Comparison of ENCODE assay signal across 8 cellular contexts in the genomic region with DNA sequence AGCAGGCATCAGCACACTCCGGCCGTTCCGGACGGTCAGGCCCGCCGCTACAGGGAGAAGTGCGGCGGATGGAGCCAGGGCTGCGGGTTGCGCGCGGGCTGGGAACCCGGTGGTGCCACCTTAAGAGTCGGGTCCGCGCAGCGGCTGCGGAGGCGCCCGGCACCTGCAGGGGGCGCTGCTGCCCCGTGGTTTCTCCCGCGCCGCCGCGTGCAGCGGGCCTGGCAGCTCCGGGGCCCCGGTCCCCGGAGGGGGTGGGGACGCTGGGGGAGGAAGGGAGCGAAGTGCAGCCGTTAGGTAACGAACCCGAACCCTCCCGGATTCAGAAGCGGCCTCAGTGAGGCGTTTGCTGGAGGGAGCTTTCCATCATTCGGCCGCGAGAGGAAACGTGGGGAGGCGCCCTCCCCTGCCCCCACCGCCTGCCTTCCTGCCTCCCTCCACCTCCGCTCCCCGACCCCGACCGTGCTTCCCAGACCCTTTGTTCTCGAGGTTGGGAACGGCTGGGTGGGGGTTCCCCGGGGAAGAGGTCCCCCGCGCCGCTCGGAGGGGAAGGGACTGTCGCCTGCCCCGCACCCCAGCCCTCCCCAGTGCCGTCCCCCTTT. TPM values are rescaled to one million over a fixed set of nuclear protein-coding genes. Genes with fewer than 3 reads are reported as not detected.
A peak's percentile ranks its signal among the peaks of the same experiment; 100 is the strongest.
DNase-seq lines count a peak whose midpoint lies in the region; TF ChIP-seq lines count a peak whose summit lies in the region.

No MANE protein-coding gene starts in this region.

- peaks cover 5% of the 10 kb centered on the region for H3K4me1 ChIP-seq in HAP-1
- H3K4me1 ChIP-seq in ascending aorta: peaks cover 6% of the 10 kb centered on the region in 2 donors

- DNase-seq in HAP-1 (ENCODE audit: low spot score in 2 of 2) (peak; percentile 80 to 93), MG63 (peak; percentile 82), ascending aorta (ENCODE audit: low spot score in 2 of 2) (peak in 1 of 2 donors; percentile 91), hepatic stellate cell (ENCODE audit: low spot score) (peak; percentile 93), retina (peak; percentile 99), SKM-1 (lab: John Stamatoyannopoulos, UW; ENCODE audit: unreplicated experiment) (no peak)

- H3K4me3 ChIP-seq in HAP-1: peak overlapping the region; percentile 72
- H3K4me3 ChIP-seq in MG63: peak overlapping the region; percentile 66
- H3K4me3 ChIP-seq in ascending aorta: peak overlapping the region; percentile 68 to 95

- in situ Hi-C loops in HAP-1 (cut with MboI; ENCODE audit: low sequenced_read_pairs): loop anchor here (25.0 kb wide), 2 partner anchors 408 to 467 kb away; no protein-coding TSS in a partner anchor

- intact Hi-C loops in ascending aorta (cut with DNase I): loop anchor here (1.0 to 10.0 kb wide), 11 partner anchors 21 to 1567 kb away; a partner anchor contains a TSS

- H3K9me3 ChIP-seq in HAP-1: no peaks in the 10 kb centered on the region
- H3K9me3 ChIP-seq in MG63: no peaks in the 10 kb centered on the region
- no peaks in the 10 kb centered on the region for H3K9me3 ChIP-seq in ascending aorta

- no peaks in the 10 kb centered on the region; the same call in 1 of the 2 replicates for H3K27me3 ChIP-seq in HAP-1 (ENCODE audit: low read depth)
- no peaks in the 10 kb centered on the region for H3K27me3 ChIP-seq in MG63
- no peaks in the 10 kb centered on the region for H3K27me3 ChIP-seq in ascending aorta

- H3K9me3 Mint-ChIP-seq in T-helper 1 cell treated with Interleukin-12 subunit alpha and Interleukin-12 subunit beta and Interleukin-4 antibody, amounts not matched to agents 30 μg/mL and 1 μg/mL, for 36 hours: no peaks in the 10 kb centered on the region

- H3K27ac ChIP-seq in ascending aorta: peak overlapping the region; percentile 35 to 51

- no peaks in the 10 kb centered on the region for H3K36me3 Mint-ChIP-seq in T-helper 1 cell treated with Interleukin-12 subunit alpha and Interleukin-12 subunit beta and Interleukin-4 antibody, amounts not matched to agents 30 μg/mL and 1 μg/mL, for 36 hours (ENCODE audit: low read depth)

- H3K36me3 ChIP-seq in HAP-1 (replicated peaks) (no peaks in the 10 kb centered on the region), MG63 (no peaks in the 10 kb centered on the region), ascending aorta (no peaks in the 10 kb centered on the region)

- H3K27me3 Mint-ChIP-seq in T-helper 1 cell treated with Interleukin-12 subunit alpha and Interleukin-12 subunit beta and Interleukin-4 antibody, amounts not matched to agents 30 μg/mL and 1 μg/mL, for 36 hours (ENCODE audit: low read depth): peaks cover 76% of the 10 kb centered on the region

- H3K4me3 Mint-ChIP-seq in T-helper 1 cell treated with Interleukin-12 subunit alpha and Interleukin-12 subunit beta and Interleukin-4 antibody, amounts not matched to agents 30 μg/mL and 1 μg/mL, for 36 hours: peak overlapping the region; percentile 86

- peak; percentile 86 for TF ChIP-seq CTCF in GM12873 (IDR thresholded peaks at IDR 0.05; ENCODE audit: insufficient read depth, low read depth, low read length, missing control alignments)
- peak; percentile 84 to 98 (median 92) for TF ChIP-seq CTCF in ascending aorta (IDR thresholded peaks at IDR 0.05)

- no peak overlapping the region for H3K27ac Mint-ChIP-seq in T-helper 1 cell treated with Interleukin-12 subunit alpha and Interleukin-12 subunit beta and Interleukin-4 antibody, amounts not matched to agents 30 μg/mL and 1 μg/mL, for 36 hours

- peaks cover 18% of the 10 kb centered on the region for H3K4me1 Mint-ChIP-seq in T-helper 1 cell treated with Interleukin-12 subunit alpha and Interleukin-12 subunit beta and Interleukin-4 antibody, amounts not matched to agents 30 μg/mL and 1 μg/mL, for 36 hours (ENCODE audit: low read depth)

RNA-seq across cellular contexts. Expression of a gene that starts 29.7 kb away (rescaled TPM):
- 2.0 and 3.1 TPM in 2 replicates for total RNA-seq in MG63 (2014; rRNA removed; shearing (Covaris generic); ENCODE audit: low replicate concordance)
- not detected for total RNA-seq in ascending aorta

RNA-seq across cellular contexts. Expression of a gene that starts 38.2 kb away (rescaled TPM):
- 15.2 and 22.5 TPM in 2 replicates for total RNA-seq in MG63 (2014; rRNA removed; shearing (Covaris generic); ENCODE audit: low replicate concordance)
- total RNA-seq in ascending aorta: 16.3 TPM
